In the genomic region with DNA sequence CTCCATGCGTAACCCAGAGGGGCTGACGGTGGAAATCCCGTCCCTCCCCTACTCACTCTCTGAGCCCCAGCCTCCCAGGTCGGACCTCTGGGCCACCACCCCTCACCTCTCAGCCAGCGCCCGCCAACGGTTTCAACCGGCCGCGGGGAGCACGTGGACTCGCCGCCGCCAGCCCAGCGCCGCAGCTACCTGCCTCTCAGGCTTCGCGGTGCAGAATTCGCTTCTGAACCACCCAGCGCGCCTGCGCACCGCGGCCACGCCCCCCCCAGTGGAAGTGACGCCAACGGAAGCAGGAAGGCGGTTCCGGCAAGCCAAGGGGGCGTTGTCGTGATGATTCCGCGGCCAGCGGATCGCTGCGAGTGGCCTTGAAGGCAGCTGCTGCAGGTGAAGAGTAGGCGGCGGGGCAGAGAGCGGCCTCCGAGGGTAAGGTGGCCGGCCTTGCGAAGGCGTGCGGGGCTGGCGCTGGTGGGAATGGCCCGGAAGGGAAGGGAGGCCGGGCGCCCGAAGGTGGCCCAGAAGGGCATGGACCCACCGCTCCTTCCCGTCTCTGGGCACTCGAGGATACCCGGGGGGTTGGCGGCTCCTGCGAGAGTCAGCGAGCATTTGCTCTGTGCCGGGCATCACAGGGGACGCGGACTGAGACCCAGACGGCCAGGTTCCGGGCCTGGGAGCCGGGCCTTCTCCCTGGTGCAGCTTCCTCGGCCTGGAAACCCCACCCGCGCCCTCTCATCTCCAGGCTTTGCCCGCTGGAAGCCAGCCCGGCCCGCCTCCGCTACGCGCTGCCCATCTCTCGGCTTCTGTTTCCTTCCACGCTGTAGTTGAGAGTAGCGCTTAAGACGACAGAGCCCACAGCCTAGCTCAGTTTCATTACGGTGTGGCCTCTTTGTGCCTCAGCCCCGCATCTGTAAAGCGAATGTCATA, we compare ENCODE assay signal across 8 cellular contexts. TPM values are rescaled to one million over a fixed set of nuclear protein-coding genes. Genes with fewer than 3 reads are reported as not detected.
DNase-seq lines count a peak whose midpoint lies in the region; ATAC-seq, FAIRE-seq and TF ChIP-seq lines count a peak whose summit lies in the region.

A gene with protein sequence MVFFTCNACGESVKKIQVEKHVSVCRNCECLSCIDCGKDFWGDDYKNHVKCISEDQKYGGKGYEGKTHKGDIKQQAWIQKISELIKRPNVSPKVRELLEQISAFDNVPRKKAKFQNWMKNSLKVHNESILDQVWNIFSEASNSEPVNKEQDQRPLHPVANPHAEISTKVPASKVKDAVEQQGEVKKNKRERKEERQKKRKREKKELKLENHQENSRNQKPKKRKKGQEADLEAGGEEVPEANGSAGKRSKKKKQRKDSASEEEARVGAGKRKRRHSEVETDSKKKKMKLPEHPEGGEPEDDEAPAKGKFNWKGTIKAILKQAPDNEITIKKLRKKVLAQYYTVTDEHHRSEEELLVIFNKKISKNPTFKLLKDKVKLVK (minus strand): TSS at position 225 of the 921 bp plus-strand sequence. CDS start 6,412 bp downstream, outside the sequence.
A gene with protein sequence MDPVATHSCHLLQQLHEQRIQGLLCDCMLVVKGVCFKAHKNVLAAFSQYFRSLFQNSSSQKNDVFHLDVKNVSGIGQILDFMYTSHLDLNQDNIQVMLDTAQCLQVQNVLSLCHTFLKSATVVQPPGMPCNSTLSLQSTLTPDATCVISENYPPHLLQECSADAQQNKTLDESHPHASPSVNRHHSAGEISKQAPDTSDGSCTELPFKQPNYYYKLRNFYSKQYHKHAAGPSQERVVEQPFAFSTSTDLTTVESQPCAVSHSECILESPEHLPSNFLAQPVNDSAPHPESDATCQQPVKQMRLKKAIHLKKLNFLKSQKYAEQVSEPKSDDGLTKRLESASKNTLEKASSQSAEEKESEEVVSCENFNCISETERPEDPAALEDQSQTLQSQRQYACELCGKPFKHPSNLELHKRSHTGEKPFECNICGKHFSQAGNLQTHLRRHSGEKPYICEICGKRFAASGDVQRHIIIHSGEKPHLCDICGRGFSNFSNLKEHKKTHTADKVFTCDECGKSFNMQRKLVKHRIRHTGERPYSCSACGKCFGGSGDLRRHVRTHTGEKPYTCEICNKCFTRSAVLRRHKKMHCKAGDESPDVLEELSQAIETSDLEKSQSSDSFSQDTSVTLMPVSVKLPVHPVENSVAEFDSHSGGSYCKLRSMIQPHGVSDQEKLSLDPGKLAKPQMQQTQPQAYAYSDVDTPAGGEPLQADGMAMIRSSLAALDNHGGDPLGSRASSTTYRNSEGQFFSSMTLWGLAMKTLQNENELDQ (plus strand): TSS at position 322 of the 921 bp plus-strand sequence. CDS start 9,695 bp downstream, outside the sequence.

- H3K9me3 ChIP-seq in T-helper 17 cell (ENCODE audit: control insufficient read depth, low read length, poor library complexity, severe bottlenecking) (no peaks in the 10 kb centered on the region), right cardiac atrium (ENCODE audit: control insufficient read depth, low read length) (no peaks in the 10 kb centered on the region), psoas muscle (no peaks in the 10 kb centered on the region)

- DNase-seq in NCI-H146 (lab: John Stamatoyannopoulos, UW): peak; percentile 91
- peak; percentile 90 to 96 (median 96) for DNase-seq in T-helper 17 cell
- peak; percentile 34 to 96 (median 88) for DNase-seq in anterior cingulate cortex (lab: John Stamatoyannopoulos, UW)
- peak; percentile 92 to 98 (median 97) for DNase-seq in right cardiac atrium
- peak; percentile 93 to 97 for DNase-seq in psoas muscle
- DNase-seq in urothelium cell line (ENCODE audit: low spot score): peak; percentile 92

- H3K27ac ChIP-seq in right cardiac atrium (ENCODE audit: low read length) (peak within 1 kb of the TSS; percentile 26), psoas muscle (peak within 1 kb of the TSS; percentile 91)

- H3K4me3 ChIP-seq in right cardiac atrium (ENCODE audit: low read length) (peak within 1 kb of the TSS; percentile 60), psoas muscle (peak within 1 kb of the TSS; percentile 93)

- H3K4me1 Mint-ChIP-seq in T-helper 17 cell: peaks cover 43% of the 10 kb centered on the region

- TF ChIP-seq CTCF in psoas muscle (IDR thresholded peaks at IDR 0.05): no peak

- peaks cover 0 to 16% of the 10 kb centered on the region in 2 donors for H3K36me3 ChIP-seq in psoas muscle (ENCODE audit: insufficient read depth in 1 of 2, low read depth in 1 of 2)

- intact Hi-C loops in right cardiac atrium (cut with DNase I) (no loop called here), psoas muscle (cut with DNase I) (loop anchor here (5.0 kb wide), 1 partner anchor 43 kb away; a partner anchor contains a TSS)

- H3K4me1 ChIP-seq in right cardiac atrium (ENCODE audit: control insufficient read depth, insufficient read depth, low read length): peaks cover 4% of the 10 kb centered on the region
- peaks cover 41% of the 10 kb centered on the region for H3K4me1 ChIP-seq in psoas muscle

- peak within 1 kb of the TSS; percentile 87 for H3K27ac Mint-ChIP-seq in T-helper 17 cell

- WGBS in right cardiac atrium: under 1% methylated on average over 78 of the region's 78 CpGs
- 0 to 1% (median 0%) methylated on average over 68 to 78 of the region's 78 CpGs for WGBS in psoas muscle, 3 donors

- H3K36me3 Mint-ChIP-seq in T-helper 17 cell (ENCODE audit: low read depth): peaks cover 5% of the 10 kb centered on the region

- ATAC-seq in HG02798 (IDR thresholded peaks at IDR 0.05; ENCODE audit: poor library complexity, unreplicated experiment): peak; percentile 89
- peak; percentile 93 for ATAC-seq in T-helper 17 cell
- ATAC-seq in right cardiac atrium: peak; percentile 97 to 98
- peak; percentile 93 to 97 (median 96) for ATAC-seq in psoas muscle

- peak; percentile 89 for TF ChIP-seq POLR2A in GM15510 (IDR thresholded peaks at IDR 0.05; ENCODE audit: borderline replicate concordance, extremely low read depth, insufficient read length)

- no peaks in the 10 kb centered on the region for H3K27me3 Mint-ChIP-seq in T-helper 17 cell

- peak; percentile 65 for FAIRE-seq in urothelium cell line (lab: Jason Lieb, UNC)

- H3K4me3 Mint-ChIP-seq in T-helper 17 cell: peak within 1 kb of the TSS; percentile 97

- no peaks in the 10 kb centered on the region for H3K27me3 ChIP-seq in right cardiac atrium (ENCODE audit: control insufficient read depth, insufficient read depth)
- no peaks in the 10 kb centered on the region for H3K27me3 ChIP-seq in psoas muscle (ENCODE audit: insufficient read depth in 3 of 3, low read length in 2 of 3)

RNA-seq across cellular contexts. Expression of the first gene that starts in this region (rescaled TPM):
- total RNA-seq in T-helper 17 cell (10 to 100 TPM; 14.6 to 18.2 TPM), right cardiac atrium (10 to 100 TPM; 10.0 to 12.4 (median 11.1) TPM), psoas muscle (10 to 100 TPM; 12.8 to 26.6 (median 15.1) TPM)
- polyA plus RNA-seq in right cardiac atrium (15.0 TPM), psoas muscle (10 to 100 TPM; 17.7 to 60.8 (median 38.7) TPM)

RNA-seq across cellular contexts. Expression of the second gene that starts in this region (rescaled TPM):
- total RNA-seq in T-helper 17 cell (10 to 100 TPM in 1 of 2 donors, 1 to 10 TPM in 1; 7.4 to 12.9 TPM), right cardiac atrium (1 to 10 TPM; 4.2 to 6.0 (median 4.8) TPM), psoas muscle (1 to 10 TPM; 3.4 to 7.0 (median 6.0) TPM)
- polyA plus RNA-seq in right cardiac atrium (2.2 TPM), psoas muscle (1 to 10 TPM; 2.5 to 4.2 (median 3.0) TPM)

Comparison
In these comparisons a context has a peak if more than half of its experiments do, and no peak if none do; other contexts are left out.
1. Peak in every context shown above with its lines: DNase-seq, ATAC-seq, H3K4me3 ChIP-seq and H3K27ac ChIP-seq.
2. intact Hi-C loops: an anchor here in psoas muscle (5.0 kb wide); none called in right cardiac atrium.